Comparison of ENCODE assay signal across 11 cellular contexts in genomic region chr2:126666003-126666402, GRCh38. TPM values are rescaled to one million over a fixed set of nuclear protein-coding genes. Genes with fewer than 3 reads are reported as not detected.
DNase-seq lines count a peak whose midpoint lies in the region; ATAC-seq and TF ChIP-seq lines count a peak whose summit lies in the region.
"Had no signal": no experiment of that assay in that cellular context is flagged by ENCODE, and none has a peak within 500 bp of the region (broad histone marks: within the 10 kb centered on the region; RNA-seq: fewer than 3 reads in every experiment).

No MANE protein-coding gene starts in this region.

- H3K4me1 Mint-ChIP-seq in CD4-positive, alpha-beta T cell (ENCODE audit: low read depth), result peaks cover 91% of the 10 kb centered on the region
- peaks cover 42 to 49% (median 46%) of the 10 kb centered on the region in 3 donors for H3K4me1 Mint-ChIP-seq in IgD-negative memory B cell
- H3K4me1 Mint-ChIP-seq in dendritic cell treated with granulocyte-macrophage colony-stimulating factor and Interleukin-4, amounts not matched to agents 40 ng/mL and 50 ng/mL, for 4 days (ENCODE audit: low read depth), result peaks cover 52% of the 10 kb centered on the region

- H3K4me3 ChIP-seq in neutrophil (ENCODE audit: low read depth in 1 of 2, low read length in 1 of 2), result no peak overlapping the region
- no peak overlapping the region for H3K4me3 ChIP-seq in BE2C (ENCODE audit: low read depth, low read length)

- no peaks in the 10 kb centered on the region for H3K27me3 ChIP-seq in CD4-positive, alpha-beta T cell (ENCODE audit: control insufficient read depth, insufficient read depth, low read length)
- H3K27me3 ChIP-seq in neutrophil (no peaks in the 10 kb centered on the region), BE2C (no peaks in the 10 kb centered on the region)

- H3K9me3 Mint-ChIP-seq in CD4-positive, alpha-beta T cell, result no peaks in the 10 kb centered on the region
- H3K9me3 Mint-ChIP-seq in IgD-negative memory B cell, result no peaks in the 10 kb centered on the region
- H3K9me3 Mint-ChIP-seq in dendritic cell treated with granulocyte-macrophage colony-stimulating factor and Interleukin-4, amounts not matched to agents 40 ng/mL and 50 ng/mL, for 4 days, result no peaks in the 10 kb centered on the region

- POLR2A ChIA-PET in CD4-positive, alpha-beta T cell (lab: Charles Lee), result no interaction called here

- TF ChIP-seq CTCF in CD4-positive, alpha-beta T cell (IDR thresholded peaks at IDR 0.05), result no peak
- no peak for TF ChIP-seq CTCF in neutrophil (IDR thresholded peaks at IDR 0.05)
- no peak for TF ChIP-seq CTCF in BE2C (IDR thresholded peaks at IDR 0.05; ENCODE audit: low read depth, low read length)

- H3K36me3 Mint-ChIP-seq in CD4-positive, alpha-beta T cell (ENCODE audit: low read depth), result peaks cover 75% of the 10 kb centered on the region
- peaks cover 6% of the 10 kb centered on the region for H3K36me3 Mint-ChIP-seq in IgD-negative memory B cell
- no peaks in the 10 kb centered on the region for H3K36me3 Mint-ChIP-seq in dendritic cell treated with granulocyte-macrophage colony-stimulating factor and Interleukin-4, amounts not matched to agents 40 ng/mL and 50 ng/mL, for 4 days (ENCODE audit: low read depth)

- H3K27ac Mint-ChIP-seq in CD4-positive, alpha-beta T cell, result peak overlapping the region; percentile 98
- H3K27ac Mint-ChIP-seq in IgD-negative memory B cell, result peak overlapping the region in 2 of 3 donors; percentile 27 to 88
- H3K27ac Mint-ChIP-seq in dendritic cell treated with granulocyte-macrophage colony-stimulating factor and Interleukin-4, amounts not matched to agents 40 ng/mL and 50 ng/mL, for 4 days, result peak overlapping the region; percentile 28

- H3K4me3 Mint-ChIP-seq in CD4-positive, alpha-beta T cell, result peak overlapping the region; percentile 47
- no peak overlapping the region for H3K4me3 Mint-ChIP-seq in IgD-negative memory B cell
- H3K4me3 Mint-ChIP-seq in dendritic cell treated with granulocyte-macrophage colony-stimulating factor and Interleukin-4, amounts not matched to agents 40 ng/mL and 50 ng/mL, for 4 days, result no peak overlapping the region

- H3K4me1 ChIP-seq in neutrophil (ENCODE audit: control insufficient read depth in 1 of 2, insufficient read depth in 1 of 2, low read depth in 1 of 2, low read length in 1 of 2) (peaks cover 36 to 44% of the 10 kb centered on the region in 2 experiments), BE2C (no peaks in the 10 kb centered on the region)

- H3K27me3 Mint-ChIP-seq in CD4-positive, alpha-beta T cell, result no peaks in the 10 kb centered on the region
- no peaks in the 10 kb centered on the region for H3K27me3 Mint-ChIP-seq in IgD-negative memory B cell
- no peaks in the 10 kb centered on the region for H3K27me3 Mint-ChIP-seq in dendritic cell treated with granulocyte-macrophage colony-stimulating factor and Interleukin-4, amounts not matched to agents 40 ng/mL and 50 ng/mL, for 4 days

- H3K36me3 ChIP-seq in neutrophil, result no peaks in the 10 kb centered on the region
- no peaks in the 10 kb centered on the region for H3K36me3 ChIP-seq in BE2C

- no peak for DNase-seq in CD4-positive, alpha-beta T cell
- DNase-seq in BE2C (no peak), MV-4-11 (lab: John Stamatoyannopoulos, UW) (no peak), NCI-H2081 (lab: John Stamatoyannopoulos, UW) (no peak)
- DNase-seq: activated CD4-positive, alpha-beta T cell treated with anti-CD3 and anti-CD28 coated beads, Interleukin-2, amount 50 U/mL, for 4 hours had no signal

- H3K27ac ChIP-seq in CD4-positive, alpha-beta T cell (ENCODE audit: low read depth, low read length), result no peak overlapping the region
- H3K27ac ChIP-seq in neutrophil, result peak overlapping the region; percentile 41
- H3K27ac ChIP-seq: epithelial cell of prostate had no signal

- intact Hi-C loops in CD4-positive, alpha-beta T cell (cut with DNase I, micrococcal nuclease), result no loop called here
- intact Hi-C loops in dendritic cell treated with granulocyte-macrophage colony-stimulating factor and Interleukin-4, amounts not matched to agents 40 ng/mL and 50 ng/mL, for 4 days (cut with micrococcal nuclease), result no loop called here

- no peak for ATAC-seq in CD4-positive, alpha-beta T cell (ENCODE audit: poor library complexity)
- no peak for ATAC-seq in HG03159 (IDR thresholded peaks at IDR 0.05; ENCODE audit: unreplicated experiment)

- CTCF ChIA-PET in CD4-positive, alpha-beta T cell (lab: Charles Lee), result no interaction called here

- H3K9me3 ChIP-seq in CD4-positive, alpha-beta T cell (ENCODE audit: control insufficient read depth, low read length), result no peaks in the 10 kb centered on the region
- H3K9me3 ChIP-seq in neutrophil (no peaks in the 10 kb centered on the region), BE2C (no peaks in the 10 kb centered on the region)

RNA-seq across cellular contexts. Expression of gene GYPC, which starts 10.0 kb away (rescaled TPM):
- total RNA-seq in CD4-positive, alpha-beta T cell, result 100 to 1,000 TPM; 148 to 157 TPM
- polyA plus RNA-seq in IgD-negative memory B cell, result 111 TPM
- polyA plus RNA-seq in BE2C (2012; ENCODE audit: insufficient read depth, insufficient read length, low read depth), result not detected
- total RNA-seq: HT-29 had no signal

Comparison
In these comparisons a context has a peak if more than half of its experiments do, and no peak if none do; other contexts are left out.
1. H3K27ac Mint-ChIP-seq: peak in every context shown above with its lines; median percentile 98 in CD4-positive, alpha-beta T cell; 58 in IgD-negative memory B cell; 28 in dendritic cell treated with granulocyte-macrophage colony-stimulating factor and Interleukin-4, amounts not matched to agents 40 ng/mL and 50 ng/mL, for 4 days.